11 cellular contexts compared by ENCODE assay signal in the genomic region with DNA sequence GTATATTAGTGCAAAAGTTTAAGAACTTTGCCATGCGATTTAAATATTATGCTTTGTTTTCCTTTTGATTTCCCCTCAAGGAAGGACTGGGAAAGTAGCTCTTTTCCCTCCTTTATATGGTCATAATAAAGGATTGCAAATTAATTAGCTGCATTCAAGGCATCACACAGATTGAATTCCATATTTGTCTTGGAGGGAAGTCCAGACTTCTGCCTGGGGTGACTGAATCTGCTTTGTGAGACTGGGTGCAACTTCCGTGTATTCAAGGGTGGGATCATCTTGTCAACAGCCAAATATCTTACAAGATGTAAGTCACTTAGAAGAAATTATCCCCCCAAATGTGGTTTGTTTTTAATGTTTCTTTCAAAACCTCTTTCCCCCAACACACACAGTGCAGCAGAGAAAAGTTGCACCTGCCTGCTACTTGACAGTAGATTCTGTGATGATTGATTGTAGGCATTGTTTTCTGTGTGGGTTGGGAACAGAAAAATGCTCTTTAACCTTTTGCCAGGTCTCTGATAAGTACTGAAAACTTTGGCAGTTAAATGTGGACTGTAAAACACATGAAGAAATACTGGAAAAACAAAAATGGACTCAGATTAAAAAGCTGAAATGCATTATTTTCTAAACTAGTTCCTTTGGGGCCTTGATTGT. TPM values are rescaled to one million over a fixed set of nuclear protein-coding genes. Genes with fewer than 3 reads are reported as not detected.
DNase-seq lines count a peak whose midpoint lies in the region; ATAC-seq and TF ChIP-seq lines count a peak whose summit lies in the region.
"Had no signal": no experiment of that assay in that cellular context is flagged by ENCODE, and none has a peak within 500 bp of the region (broad histone marks: within the 10 kb centered on the region; RNA-seq: fewer than 3 reads in every experiment).

No MANE protein-coding gene starts in this region.

- H2AFZ ChIP-seq in smooth muscle cell (ENCODE audit: low read depth) = no peak overlapping the region

- POLR2A ChIA-PET in HEK293T (lab: Yijun Ruan, JAX) = no interaction called here

- peak overlapping the region; percentile 74 for H3K27ac ChIP-seq in left ventricle myocardium inferior (replicated peaks)
- peak overlapping the region; percentile 27 for H3K27ac ChIP-seq in smooth muscle cell (ENCODE audit: low read depth)

- H3K27me3 ChIP-seq in left ventricle myocardium inferior (ENCODE audit: low read depth) (no peaks in the 10 kb centered on the region), smooth muscle cell (ENCODE audit: low read depth) (no peaks in the 10 kb centered on the region), H7 (ENCODE audit: control insufficient read depth, insufficient read depth, low read length) (no peaks in the 10 kb centered on the region)

- no peak overlapping the region for H3K9ac ChIP-seq in smooth muscle cell (ENCODE audit: low read depth)

- intact Hi-C loops in left ventricle myocardium inferior (cut with micrococcal nuclease) = no loop called here

- H3F3A ChIP-seq in smooth muscle cell (ENCODE audit: low read depth) = peaks cover 12% of the 10 kb centered on the region

- H4K20me1 ChIP-seq in smooth muscle cell (ENCODE audit: low read depth) = peaks cover 92% of the 10 kb centered on the region

- 74% methylated on average over 2 of the region's 2 CpGs for WGBS in smooth muscle cell (ENCODE audit: low lambda C conversion rate)

- peaks cover 98% of the 10 kb centered on the region for H3K79me2 ChIP-seq in smooth muscle cell (ENCODE audit: low read depth)

- H3K9me3 ChIP-seq in left ventricle myocardium inferior (replicated peaks) (peaks cover 7% of the 10 kb centered on the region), smooth muscle cell (replicated peaks; ENCODE audit: low read depth) (no peaks in the 10 kb centered on the region)

- H3K4me2 ChIP-seq in smooth muscle cell = peak overlapping the region; percentile 4

- H3K36me3 ChIP-seq in left ventricle myocardium inferior = peaks cover under 1% of the 10 kb centered on the region
- H3K36me3 ChIP-seq in smooth muscle cell (ENCODE audit: low read depth) = peaks cover 3% of the 10 kb centered on the region
- no peaks in the 10 kb centered on the region for H3K36me3 ChIP-seq in H7 (replicated peaks; ENCODE audit: control insufficient read depth, insufficient read depth, low read length)

- TF ChIP-seq CTCF in left ventricle myocardium inferior (IDR thresholded peaks at IDR 0.05; ENCODE audit: borderline replicate concordance) (no peak), smooth muscle cell (IDR thresholded peaks at IDR 0.05; ENCODE audit: borderline replicate concordance, insufficient read depth, poor library complexity, severe bottlenecking) (no peak)

- H3K4me3 ChIP-seq in left ventricle myocardium inferior (peak overlapping the region; percentile 20), smooth muscle cell (no peak overlapping the region), H7 (ENCODE audit: insufficient read depth, low read depth, low read length) (no peak overlapping the region)

- DNase-seq in HEK293T (ENCODE audit: extremely low spot score) = no peak
- peak; percentile 81 for DNase-seq in NCI-H510A treated with DMSO at 0.1 percent for 48 hours (lab: John Stamatoyannopoulos, UW)
- DNase-seq in left ventricle myocardium inferior = no peak
- DNase-seq in smooth muscle cell (lab: John Stamatoyannopoulos, UW; ENCODE audit: unreplicated experiment) = no peak
- no peak for DNase-seq in NCI-H2227 (lab: John Stamatoyannopoulos, UW; ENCODE audit: unreplicated experiment)
- no peak for DNase-seq in NCI-H446 (lab: John Stamatoyannopoulos, UW)
- DNase-seq in H7 = no peak
- DNase-seq: activated CD4-positive, alpha-beta T cell treated with anti-CD3 and anti-CD28 coated beads for 36 hours; activated naive CD4-positive, alpha-beta T cell treated with anti-CD3 and anti-CD28 coated beads, Interleukin-2, amount 50 U/mL, for 16 hours; SIG-M5 had no signal

- no peak for ATAC-seq in GM18870 (IDR thresholded peaks at IDR 0.05; ENCODE audit: unreplicated experiment)
- ATAC-seq: activated CD4-positive, alpha-beta T cell treated with anti-CD3 and anti-CD28 coated beads for 36 hours had no signal

- H3K4me1 ChIP-seq in left ventricle myocardium inferior (peaks cover 75% of the 10 kb centered on the region), smooth muscle cell (ENCODE audit: low read depth) (peaks cover 23% of the 10 kb centered on the region)

- CTCF ChIA-PET in HEK293T (lab: Yijun Ruan, JAX) = interaction anchor here (1.1 kb wide), 1 partner anchor 34 kb away, joined by 3 read pairs; no protein-coding TSS in a partner anchor

TF ChIP-seq in HEK293T, 16 proteins besides CTCF, POLR2A, EP300 and RAD21:
- TF ChIP-seq FOXA1 (IDR thresholded peaks at IDR 0.05) (no peak), SP1 (IDR thresholded peaks at IDR 0.05) (no peak), PKNOX1 (IDR thresholded peaks at IDR 0.05) (peak; percentile 42; the same call in 1 of the 2 replicates)

RNA-seq across cellular contexts. Expression of gene STK38L, which starts 28.4 kb away (rescaled TPM):
- total RNA-seq in left ventricle myocardium inferior = 75.4 TPM
- 178 and 190 TPM in 2 replicates for total RNA-seq in smooth muscle cell
- polyA plus RNA-seq in smooth muscle cell = 57.8 and 82.7 TPM in 2 replicates
- 18.0 and 20.5 TPM in 2 replicates for total RNA-seq in H7 (2014; rRNA removed; shearing (Covaris generic))
